In the genomic region with DNA sequence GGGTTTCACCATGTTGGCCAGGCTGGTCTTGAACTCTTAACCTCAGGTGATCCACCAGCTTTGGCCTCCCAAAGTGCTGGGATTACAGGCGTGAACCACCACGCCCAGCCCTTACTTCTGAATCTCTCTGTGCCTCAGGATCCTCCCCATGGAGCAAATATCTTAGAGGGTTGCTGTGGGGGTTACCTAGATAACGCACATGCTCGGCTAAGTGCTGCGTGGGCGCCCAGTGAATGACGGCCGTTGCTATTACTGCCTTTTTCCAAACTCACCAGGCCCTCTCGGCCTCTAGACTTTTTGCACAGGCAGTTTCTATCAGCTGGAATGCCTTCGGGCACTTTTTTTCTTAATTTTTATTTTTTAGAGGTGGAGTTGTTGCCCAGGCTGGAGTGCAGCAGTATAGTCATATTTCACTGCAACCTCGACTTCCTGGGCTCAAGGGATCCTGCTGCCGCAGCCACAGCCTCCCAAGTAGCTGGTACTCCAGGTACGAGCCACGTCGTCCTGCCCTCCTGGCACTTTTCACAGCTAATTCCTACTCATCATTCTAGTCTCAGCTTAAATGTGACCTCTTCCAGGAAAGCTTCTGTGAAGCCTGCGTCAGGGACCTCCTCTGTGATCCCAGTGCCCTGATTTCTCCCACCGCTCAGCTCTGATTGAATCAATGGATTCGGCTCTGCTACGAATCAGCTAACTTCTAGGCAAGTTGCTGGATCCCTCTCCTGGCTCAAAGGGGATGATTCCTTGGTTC, we compare ENCODE assay signal across 22 cellular contexts. TPM values are rescaled to one million over a fixed set of nuclear protein-coding genes. Genes with fewer than 3 reads are reported as not detected.
A peak's percentile ranks its signal among the peaks of the same experiment; 100 is the strongest.
DNase-seq lines count a peak whose midpoint lies in the region; ATAC-seq and TF ChIP-seq lines count a peak whose summit lies in the region.
"Had no signal": no experiment of that assay in that cellular context is flagged by ENCODE, and none has a peak within 500 bp of the region (broad histone marks: within the 10 kb centered on the region; RNA-seq: fewer than 3 reads in every experiment).

No MANE protein-coding gene starts in this region.

- ATAC-seq in activated CD8-positive, alpha-beta T cell treated with anti-CD3 and anti-CD28 coated beads, Interleukin-2, amount 10 ng/mL, durations not matched to agents 7 days and 5 days: no peak
- no peak for ATAC-seq in activated CD8-positive, alpha-beta T cell treated with anti-CD3 and anti-CD28 coated beads for 36 hours
- ATAC-seq in PC-3 (no peak), HG02798 (IDR thresholded peaks at IDR 0.05; ENCODE audit: poor library complexity, unreplicated experiment) (no peak)
- ATAC-seq: activated T-cell treated with anti-CD3 and anti-CD28 coated beads, Interleukin-2, amount 50 U/mL, for 72 hours; gastroesophageal sphincter; naive thymus-derived CD4-positive, alpha-beta T cell had no signal

- no peaks in the 10 kb centered on the region for H3K27me3 Mint-ChIP-seq in activated CD8-positive, alpha-beta T cell treated with anti-CD3 and anti-CD28 coated beads, Interleukin-2, amount 10 ng/mL, durations not matched to agents 7 days and 5 days (ENCODE audit: low read depth)
- H3K27me3 Mint-ChIP-seq in activated CD8-positive, alpha-beta T cell treated with anti-CD3 and anti-CD28 coated beads for 36 hours: no peaks in the 10 kb centered on the region
- H3K27me3 Mint-ChIP-seq: naive thymus-derived CD4-positive, alpha-beta T cell had no signal

- no peak overlapping the region for H3K9ac ChIP-seq in PC-3 (ENCODE audit: low read length)

- no peaks in the 10 kb centered on the region for H3F3A ChIP-seq in PC-3 (ENCODE audit: low read length, unreplicated experiment)

- H3K4me1 ChIP-seq in PC-3 (ENCODE audit: insufficient read depth, low read length): peaks cover 12% of the 10 kb centered on the region
- peaks cover 14 to 72% (median 48%) of the 10 kb centered on the region in 6 donors for H3K4me1 ChIP-seq in spleen

- no peak for TF ChIP-seq POLR2A in spleen (IDR thresholded peaks at IDR 0.05)

- H3K9me3 ChIP-seq in PC-3 (ENCODE audit: low read length) (no peaks in the 10 kb centered on the region), iPS-18c (ENCODE audit: control insufficient read depth, insufficient read depth, low read length) (no peaks in the 10 kb centered on the region), spleen (no peaks in the 10 kb centered on the region)
- H3K9me3 ChIP-seq: A549, breast epithelium, gastroesophageal sphincter, suprapubic skin had no signal

- no peak for DNase-seq in activated CD8-positive, alpha-beta T cell treated with anti-CD3 and anti-CD28 coated beads, Interleukin-2, amount 10 ng/mL, durations not matched to agents 7 days and 5 days
- DNase-seq in activated CD8-positive, alpha-beta T cell treated with anti-CD3 and anti-CD28 coated beads for 36 hours: no peak
- DNase-seq in PC-3: no peak
- DNase-seq in spleen: peak; percentile 51
- DNase-seq in NCI-H1417 treated with DMSO at 0.1 percent for 48 hours (lab: John Stamatoyannopoulos, UW): no peak
- DNase-seq in caudate nucleus (lab: John Stamatoyannopoulos, UW): no peak
- DNase-seq: activated CD8-positive, alpha-beta memory T cell treated with anti-CD3 and anti-CD28 coated beads for 24 hours; activated T-cell treated with anti-CD3 and anti-CD28 coated beads, Interleukin-2, amount 50 U/mL, for 72 hours; erythroblast; naive thymus-derived CD4-positive, alpha-beta T cell; NCI-H2081; stimulated activated CD8-positive, alpha-beta memory T cell treated with anti-CD3 and anti-CD28 coated beads, Interleukin-4, amount 100 ng/mL, for 48 hours had no signal

- no peak overlapping the region for H3K4me2 ChIP-seq in PC-3 (ENCODE audit: low read length)
- H3K4me2 ChIP-seq: A549 had no signal

- CTCF ChIA-PET in activated CD8-positive, alpha-beta T cell treated with anti-CD3 and anti-CD28 coated beads, Interleukin-2, amount 10 ng/mL, durations not matched to agents 7 days and 5 days (lab: Charles Lee): interaction anchor here (0.8 to 1.5 kb wide), 5 partner anchors 8 to 227 kb away, joined by 3 to 5 read pairs (median 3); partner anchors contain the start of gene POLR2C
- CTCF ChIA-PET in activated CD8-positive, alpha-beta T cell treated with anti-CD3 and anti-CD28 coated beads for 36 hours (lab: Charles Lee): interaction anchor here (0.9 to 3.7 kb wide), 9 partner anchors 8 to 120 kb away, joined by 3 to 18 read pairs (median 3); no protein-coding TSS in a partner anchor
- CTCF ChIA-PET in PC-3 (lab: Charles Lee): no interaction called here

- peaks cover 12% of the 10 kb centered on the region for H3K36me3 Mint-ChIP-seq in activated CD8-positive, alpha-beta T cell treated with anti-CD3 and anti-CD28 coated beads, Interleukin-2, amount 10 ng/mL, durations not matched to agents 7 days and 5 days (ENCODE audit: low read depth)
- H3K36me3 Mint-ChIP-seq in activated CD8-positive, alpha-beta T cell treated with anti-CD3 and anti-CD28 coated beads for 36 hours (ENCODE audit: low read depth): peaks cover 4% of the 10 kb centered on the region

- BruUV-seq in PC-3 (replicated peaks; lab: Mats Ljungman, UMichigan): TSS peak; percentile 21

- H4K20me1 ChIP-seq in PC-3 (ENCODE audit: low read length): no peaks in the 10 kb centered on the region

- peaks cover 45% of the 10 kb centered on the region for H3K4me1 Mint-ChIP-seq in activated CD8-positive, alpha-beta T cell treated with anti-CD3 and anti-CD28 coated beads, Interleukin-2, amount 10 ng/mL, durations not matched to agents 7 days and 5 days (ENCODE audit: low read depth)
- peaks cover 33% of the 10 kb centered on the region for H3K4me1 Mint-ChIP-seq in activated CD8-positive, alpha-beta T cell treated with anti-CD3 and anti-CD28 coated beads for 36 hours (ENCODE audit: low read depth)

- H3K9me2 ChIP-seq in PC-3 (replicated peaks; ENCODE audit: low read length): no peaks in the 10 kb centered on the region

- no peak overlapping the region for H3K4me3 Mint-ChIP-seq in activated CD8-positive, alpha-beta T cell treated with anti-CD3 and anti-CD28 coated beads, Interleukin-2, amount 10 ng/mL, durations not matched to agents 7 days and 5 days
- no peak overlapping the region for H3K4me3 Mint-ChIP-seq in activated CD8-positive, alpha-beta T cell treated with anti-CD3 and anti-CD28 coated beads for 36 hours
- H3K4me3 Mint-ChIP-seq: activated T-cell treated with anti-CD3 and anti-CD28 coated beads, Interleukin-2, amount 50 U/mL, for 72 hours had no signal

- POLR2A ChIA-PET in activated CD8-positive, alpha-beta T cell treated with anti-CD3 and anti-CD28 coated beads, Interleukin-2, amount 10 ng/mL, durations not matched to agents 7 days and 5 days (lab: Charles Lee): no interaction called here
- POLR2A ChIA-PET in activated CD8-positive, alpha-beta T cell treated with anti-CD3 and anti-CD28 coated beads for 36 hours (lab: Charles Lee): interaction anchor here (0.9 kb wide), 1 partner anchor 10 kb away, joined by 7 read pairs; no protein-coding TSS in a partner anchor
- POLR2A ChIA-PET in PC-3 (lab: Charles Lee; ENCODE audit: unreplicated experiment): no interaction called here

- no peak overlapping the region for H2AFZ ChIP-seq in PC-3 (ENCODE audit: low read length)

- H3K36me3 ChIP-seq in PC-3 (ENCODE audit: low read depth, low read length) (no peaks in the 10 kb centered on the region), spleen (peaks cover 0 to 8% (median 2%) of the 10 kb centered on the region in 6 donors)
- H3K36me3 ChIP-seq: breast epithelium, suprapubic skin had no signal

- intact Hi-C loops in activated CD8-positive, alpha-beta T cell treated with anti-CD3 and anti-CD28 coated beads for 36 hours (cut with micrococcal nuclease): loop anchor here (5.0 kb wide), 1 partner anchor 60 kb away; no protein-coding TSS in a partner anchor
- intact Hi-C loops in PC-3 (cut with micrococcal nuclease): no loop called here
- intact Hi-C loops in spleen (cut with DNase I; ENCODE audit: low total_unique reads): no loop called here

- H3K27me3 ChIP-seq in PC-3 (ENCODE audit: low read length) (no peaks in the 10 kb centered on the region), spleen (replicated peaks in 1 of 7) (no peaks in the 10 kb centered on the region)
- H3K27me3 ChIP-seq: breast epithelium, gastroesophageal sphincter, suprapubic skin had no signal

- no peak for TF ChIP-seq CTCF in activated CD8-positive, alpha-beta T cell treated with anti-CD3 and anti-CD28 coated beads for 36 hours (IDR thresholded peaks at IDR 0.05)
- no peak for TF ChIP-seq CTCF in PC-3 (conservative IDR thresholded peaks at IDR 0.05; ENCODE audit: low read depth, low read length)
- no peak for TF ChIP-seq CTCF in spleen (IDR thresholded peaks at IDR 0.05 in 8 of 11, conservative IDR thresholded peaks at IDR 0.05 in 3 of 11)

- 92 to 97% (median 95%) methylated on average over 19 of the region's 19 CpGs for WGBS in spleen, 5 donors

- no peaks in the 10 kb centered on the region for H3K9me3 Mint-ChIP-seq in activated CD8-positive, alpha-beta T cell treated with anti-CD3 and anti-CD28 coated beads, Interleukin-2, amount 10 ng/mL, durations not matched to agents 7 days and 5 days (ENCODE audit: insufficient read depth)
- H3K9me3 Mint-ChIP-seq in activated CD8-positive, alpha-beta T cell treated with anti-CD3 and anti-CD28 coated beads for 36 hours: no peaks in the 10 kb centered on the region
- H3K9me3 Mint-ChIP-seq: activated T-cell treated with anti-CD3 and anti-CD28 coated beads, Interleukin-2, amount 50 U/mL, for 72 hours; naive thymus-derived CD4-positive, alpha-beta T cell had no signal

- H3K27ac ChIP-seq in PC-3 (ENCODE audit: low read length) (no peak overlapping the region), spleen (no peak overlapping the region), caudate nucleus (ENCODE audit: low read depth, low read length) (no peak overlapping the region)
- H3K27ac ChIP-seq: A549, breast epithelium, C4-2B, dorsolateral prefrontal cortex, gastroesophageal sphincter, suprapubic skin had no signal

- H3K4me3 ChIP-seq in PC-3 (ENCODE audit: low read length) (no peak overlapping the region), iPS-18c (ENCODE audit: insufficient read depth, low read depth, low read length) (peak overlapping the region; percentile 52; the same call in 1 of the 2 replicates), spleen (no peak overlapping the region)
- H3K4me3 ChIP-seq: A549, breast epithelium, gastroesophageal sphincter had no signal

- H3K27ac Mint-ChIP-seq in activated CD8-positive, alpha-beta T cell treated with anti-CD3 and anti-CD28 coated beads, Interleukin-2, amount 10 ng/mL, durations not matched to agents 7 days and 5 days: peak overlapping the region; percentile 25
- no peak overlapping the region for H3K27ac Mint-ChIP-seq in activated CD8-positive, alpha-beta T cell treated with anti-CD3 and anti-CD28 coated beads for 36 hours
- H3K27ac Mint-ChIP-seq: activated T-cell treated with anti-CD3 and anti-CD28 coated beads, Interleukin-2, amount 50 U/mL, for 72 hours had no signal

- no peaks in the 10 kb centered on the region for H3K79me2 ChIP-seq in PC-3 (ENCODE audit: low read length)

RNA-seq across cellular contexts. Expression of gene CCDC102A, which starts 8.6 kb away (rescaled TPM):
- total RNA-seq in activated CD8-positive, alpha-beta T cell treated with anti-CD3 and anti-CD28 coated beads, Interleukin-2, amount 10 ng/mL, durations not matched to agents 7 days and 5 days: 10 to 100 TPM; 16.3 to 18.2 TPM
- 1 to 10 TPM; 7.1 to 7.9 TPM for total RNA-seq in activated CD8-positive, alpha-beta T cell treated with anti-CD3 and anti-CD28 coated beads for 36 hours
- total RNA-seq in PC-3 (2014; rRNA removed): 12.7 and 13.9 TPM in 2 replicates
- total RNA-seq in spleen: 10 to 100 TPM in 2 of 7 donors, 1 to 10 TPM in 5; 7.0 to 14.8 (median 7.9) TPM
- polyA plus RNA-seq in spleen: 1 to 10 TPM; 4.6 to 7.7 (median 4.8) TPM

RNA-seq across cellular contexts. Expression of gene ADGRG5, which starts 14.7 kb away (rescaled TPM):
- 10 to 100 TPM; 16.0 to 18.1 TPM for total RNA-seq in activated CD8-positive, alpha-beta T cell treated with anti-CD3 and anti-CD28 coated beads, Interleukin-2, amount 10 ng/mL, durations not matched to agents 7 days and 5 days
- total RNA-seq in activated CD8-positive, alpha-beta T cell treated with anti-CD3 and anti-CD28 coated beads for 36 hours: 1 to 10 TPM; 4.8 to 5.5 TPM
- total RNA-seq in PC-3 (2014; rRNA removed): not detected in 2 replicates
- total RNA-seq in spleen: 10 to 100 TPM in 6 of 7 donors, 1 to 10 TPM in 1; 7.3 to 23.8 (median 13.6) TPM
- polyA plus RNA-seq in spleen: 1 to 10 TPM; 5.2 to 9.7 (median 9.3) TPM
- total RNA-seq: NCI-H460, pulmonary artery endothelial cell had no signal

RNA-seq across cellular contexts. Expression of gene DOK4, which starts 41.5 kb away (rescaled TPM):
- total RNA-seq in activated CD8-positive, alpha-beta T cell treated with anti-CD3 and anti-CD28 coated beads, Interleukin-2, amount 10 ng/mL, durations not matched to agents 7 days and 5 days: 1 to 10 TPM; 4.8 to 6.4 TPM
- 1 to 10 TPM; 4.6 to 5.1 TPM for total RNA-seq in activated CD8-positive, alpha-beta T cell treated with anti-CD3 and anti-CD28 coated beads for 36 hours
- total RNA-seq in PC-3 (2014; rRNA removed) (4.1 and 4.9 TPM in 2 replicates), spleen (10 to 100 TPM in 6 of 7 donors, 1 to 10 TPM in 1; 7.3 to 19.8 (median 16.1) TPM)
- polyA plus RNA-seq in spleen: 10 to 100 TPM in 1 of 3 donors, 1 to 10 TPM in 2; 4.1 to 10.0 (median 5.5) TPM
